19 cellular contexts compared by ENCODE assay signal in genomic region chr21:43919283-43919682, GRCh38. TPM values are rescaled to one million over a fixed set of nuclear protein-coding genes. Genes with fewer than 3 reads are reported as not detected.
DNase-seq lines count a peak whose midpoint lies in the region; ATAC-seq, FAIRE-seq and TF ChIP-seq lines count a peak whose summit lies in the region.
"Had no signal": no experiment of that assay in that cellular context is flagged by ENCODE, and none has a peak within 500 bp of the region (broad histone marks: within the 10 kb centered on the region; RNA-seq: fewer than 3 reads in every experiment).

No MANE protein-coding gene starts in this region.

- H3K27ac Mint-ChIP-seq in activated CD4-positive, alpha-beta T cell treated with anti-CD3 and anti-CD28 coated beads, Interleukin-2, amount 10 ng/mL, durations not matched to agents 7 days and 5 days = no peak overlapping the region
- no peak overlapping the region for H3K27ac Mint-ChIP-seq in activated naive CD8-positive, alpha-beta T cell treated with anti-CD3 and anti-CD28 coated beads for 36 hours
- peak overlapping the region in 4 of 6 donors; percentile 27 to 80 (median 54) for H3K27ac Mint-ChIP-seq in naive B cell
- no peak overlapping the region for H3K27ac Mint-ChIP-seq in chondrocyte (ENCODE audit: unreplicated experiment)

- intact Hi-C loops in pancreas (cut with DNase I) = no loop called here

- FAIRE-seq in pancreas (lab: Jason Lieb, UNC) = no peak
- FAIRE-seq: A549 had no signal

- H3K27me3 Mint-ChIP-seq in activated CD4-positive, alpha-beta T cell treated with anti-CD3 and anti-CD28 coated beads, Interleukin-2, amount 10 ng/mL, durations not matched to agents 7 days and 5 days = no peaks in the 10 kb centered on the region
- peaks cover 11% of the 10 kb centered on the region for H3K27me3 Mint-ChIP-seq in activated naive CD8-positive, alpha-beta T cell treated with anti-CD3 and anti-CD28 coated beads for 36 hours
- H3K27me3 Mint-ChIP-seq in naive B cell (no peaks in the 10 kb centered on the region), chondrocyte (ENCODE audit: low read depth) (no peaks in the 10 kb centered on the region)

- peaks cover 6% of the 10 kb centered on the region for H3K36me3 Mint-ChIP-seq in activated CD4-positive, alpha-beta T cell treated with anti-CD3 and anti-CD28 coated beads, Interleukin-2, amount 10 ng/mL, durations not matched to agents 7 days and 5 days (ENCODE audit: low read depth)
- H3K36me3 Mint-ChIP-seq in activated naive CD8-positive, alpha-beta T cell treated with anti-CD3 and anti-CD28 coated beads for 36 hours = peaks cover 38% of the 10 kb centered on the region
- no peaks in the 10 kb centered on the region for H3K36me3 Mint-ChIP-seq in naive B cell
- no peaks in the 10 kb centered on the region for H3K36me3 Mint-ChIP-seq in chondrocyte (ENCODE audit: low read depth)

- CTCF ChIA-PET in activated CD4-positive, alpha-beta T cell treated with anti-CD3 and anti-CD28 coated beads, Interleukin-2, amount 10 ng/mL, durations not matched to agents 7 days and 5 days (lab: Charles Lee) = no interaction called here
- CTCF ChIA-PET in HEK293 (lab: Yijun Ruan, JAX) = interaction anchor here (1.6 kb wide), 1 partner anchor 108 kb away, joined by 6 read pairs; no protein-coding TSS in a partner anchor

- H3K27ac ChIP-seq in HEK293 (ENCODE audit: extremely low read depth, low read depth, low read length) (no peak overlapping the region), pancreas (no peak overlapping the region)
- H3K27ac ChIP-seq: A549 had no signal

- TF ChIP-seq CTCF in HEK293 (tag by site-specific recombination; IDR thresholded peaks at IDR 0.05) (no peak), chondrocyte (IDR thresholded peaks at IDR 0.05) (no peak), pancreas (IDR thresholded peaks at IDR 0.05) (no peak)

- H3K9me3 ChIP-seq in HEK293 (ENCODE audit: control insufficient read depth, insufficient read depth, low read depth, low read length) (no peaks in the 10 kb centered on the region), pancreas (no peaks in the 10 kb centered on the region)
- H3K9me3 ChIP-seq: A549 had no signal

- DNase-seq in activated CD4-positive, alpha-beta T cell treated with anti-CD3 and anti-CD28 coated beads, Interleukin-2, amount 10 ng/mL, durations not matched to agents 7 days and 5 days = no peak
- DNase-seq in activated CD4-positive, alpha-beta T cell treated with anti-CD3 and anti-CD28 coated beads for 1 hour = no peak
- DNase-seq in activated naive CD8-positive, alpha-beta T cell treated with anti-CD3 and anti-CD28 coated beads for 36 hours = no peak
- DNase-seq in naive B cell = no peak
- no peak for DNase-seq in chondrocyte (ENCODE audit: low spot score)
- DNase-seq in pancreas = no peak
- DNase-seq: Calu3; CD8-positive, alpha-beta T cell; GF-D8; GOT3; KBM-7; NCI-H1105 treated with DMSO at 0.1 percent for 48 hours; NCI-H1694; NCI-H2081 treated with DMSO at 0.1 percent for 48 hours; NCI-H446 treated with DMSO at 0.1 percent for 48 hours had no signal

- H3K36me3 ChIP-seq in HEK293 (ENCODE audit: control insufficient read depth in 2 of 2, insufficient read depth in 1 of 2, low read length in 2 of 2) (no peaks in the 10 kb centered on the region), pancreas (no peaks in the 10 kb centered on the region)

- no peak overlapping the region for H3K4me3 ChIP-seq in HEK293 (ENCODE audit: low read depth, low read length)
- H3K4me3 ChIP-seq in pancreas = no peak overlapping the region
- H3K4me3 ChIP-seq: A549 had no signal

- POLR2A ChIA-PET in activated CD4-positive, alpha-beta T cell treated with anti-CD3 and anti-CD28 coated beads, Interleukin-2, amount 10 ng/mL, durations not matched to agents 7 days and 5 days (lab: Charles Lee) = no interaction called here
- POLR2A ChIA-PET in HEK293 (lab: Yijun Ruan, JAX) = no interaction called here

- H3K4me1 ChIP-seq in HEK293 (ENCODE audit: control insufficient read depth, insufficient read depth, low read length) (peaks cover 4% of the 10 kb centered on the region), pancreas (no peaks in the 10 kb centered on the region)
- H3K4me1 ChIP-seq: A549 had no signal

- no peaks in the 10 kb centered on the region for H3K27me3 ChIP-seq in pancreas

- peaks cover 70% of the 10 kb centered on the region for H3K4me1 Mint-ChIP-seq in activated CD4-positive, alpha-beta T cell treated with anti-CD3 and anti-CD28 coated beads, Interleukin-2, amount 10 ng/mL, durations not matched to agents 7 days and 5 days
- H3K4me1 Mint-ChIP-seq in activated naive CD8-positive, alpha-beta T cell treated with anti-CD3 and anti-CD28 coated beads for 36 hours = peaks cover 61% of the 10 kb centered on the region
- peaks cover 44 to 70% (median 64%) of the 10 kb centered on the region in 3 donors for H3K4me1 Mint-ChIP-seq in naive B cell
- H3K4me1 Mint-ChIP-seq in chondrocyte (ENCODE audit: low read depth) = peaks cover 31% of the 10 kb centered on the region

- ATAC-seq in naive B cell (ENCODE audit: low read depth in 2 of 2) (no peak), pancreas (no peak), GM21737 (IDR thresholded peaks at IDR 0.05; ENCODE audit: unreplicated experiment) (no peak)
- ATAC-seq: A549; CD8-positive, alpha-beta T cell; Panc1 had no signal

- peak overlapping the region; percentile 2 for H3K4me3 Mint-ChIP-seq in activated CD4-positive, alpha-beta T cell treated with anti-CD3 and anti-CD28 coated beads, Interleukin-2, amount 10 ng/mL, durations not matched to agents 7 days and 5 days
- peak overlapping the region; percentile 27 for H3K4me3 Mint-ChIP-seq in activated naive CD8-positive, alpha-beta T cell treated with anti-CD3 and anti-CD28 coated beads for 36 hours
- peak overlapping the region in 4 of 8 donors; percentile 0 to 71 (median 38) for H3K4me3 Mint-ChIP-seq in naive B cell
- no peak overlapping the region for H3K4me3 Mint-ChIP-seq in chondrocyte (ENCODE audit: unreplicated experiment)

- WGBS in pancreas, 2 donors = 97 to 98% methylated on average over 7 of the region's 7 CpGs

- no peaks in the 10 kb centered on the region for H3K9me3 Mint-ChIP-seq in activated CD4-positive, alpha-beta T cell treated with anti-CD3 and anti-CD28 coated beads, Interleukin-2, amount 10 ng/mL, durations not matched to agents 7 days and 5 days
- peaks cover 7% of the 10 kb centered on the region for H3K9me3 Mint-ChIP-seq in activated naive CD8-positive, alpha-beta T cell treated with anti-CD3 and anti-CD28 coated beads for 36 hours
- H3K9me3 Mint-ChIP-seq in naive B cell (no peaks in the 10 kb centered on the region), chondrocyte (ENCODE audit: low read depth) (no peaks in the 10 kb centered on the region)
- H3K9me3 Mint-ChIP-seq: CD8-positive, alpha-beta T cell had no signal

TF ChIP-seq in HEK293, 187 proteins besides CTCF, POLR2A, EP300 and RAD21:
- TF ChIP-seq ZNF677 (tag by site-specific recombination; IDR thresholded peaks at IDR 0.05) (no peak), ZNF146 (tag by site-specific recombination; IDR thresholded peaks at IDR 0.05) (peak; percentile 98)
TF ChIP-seq in HEK293: peak in this region for 1.

RNA-seq across cellular contexts. Expression of gene AGPAT3, which starts 54.3 kb away (rescaled TPM):
- total RNA-seq in activated CD4-positive, alpha-beta T cell treated with anti-CD3 and anti-CD28 coated beads, Interleukin-2, amount 10 ng/mL, durations not matched to agents 7 days and 5 days = 10 to 100 TPM; 80.3 to 93.1 TPM
- 10 to 100 TPM; 61.2 to 66.0 TPM for total RNA-seq in activated naive CD8-positive, alpha-beta T cell treated with anti-CD3 and anti-CD28 coated beads for 36 hours
- polyA plus RNA-seq in naive B cell (ENCODE audit: low read depth in 6 of 6) = 10 to 100 TPM in 2 of 6 donors, 1 to 10 TPM in 4; 6.4 to 11.9 (median 8.1) TPM
- 43.5 to 48.1 TPM (median 45.4 TPM) in 3 replicates for total RNA-seq in chondrocyte
- 10 to 100 TPM; 29.1 to 49.6 (median 32.6) TPM for total RNA-seq in pancreas
- polyA plus RNA-seq in pancreas = 10 to 100 TPM; 13.6 to 18.4 TPM

Comparison
In these comparisons a context has a peak if more than half of its experiments do, and no peak if none do; other contexts are left out.
1. H3K27ac Mint-ChIP-seq: peak in naive B cell (4 of 6); none in activated CD4-positive, alpha-beta T cell treated with anti-CD3 and anti-CD28 coated beads, Interleukin-2, amount 10 ng/mL, durations not matched to agents 7 days and 5 days (single experiment), activated naive CD8-positive, alpha-beta T cell treated with anti-CD3 and anti-CD28 coated beads for 36 hours (single experiment) and chondrocyte (single experiment).